In genomic region chr19:56942749-56943148, GRCh38 we compare ENCODE assay signal across 14 cellular contexts.
A peak's percentile ranks its signal among the peaks of the same experiment; 100 is the strongest.
DNase-seq lines count a peak whose midpoint lies in the region; ATAC-seq, FAIRE-seq and TF ChIP-seq lines count a peak whose summit lies in the region.
"Had no signal": no experiment of that assay in that cellular context is flagged by ENCODE, and none has a peak within 500 bp of the region (broad histone marks: within the 10 kb centered on the region; RNA-seq: fewer than 3 reads in every experiment).

No MANE protein-coding gene starts in this region.

- peak overlapping the region; percentile 51; the same call in 1 of the 2 replicates for H4K8ac ChIP-seq in H1 (ENCODE audit: extremely low read depth, insufficient read depth, low read length)

- H3K23me2 ChIP-seq in H1 (ENCODE audit: low read depth, low read length) = no peaks in the 10 kb centered on the region

- H3K4me1 ChIP-seq in H1 (replicated peaks in 1 of 4; ENCODE audit: control insufficient read depth in 3 of 4, insufficient read depth in 4 of 4, low read length in 3 of 4) = no peaks in the 10 kb centered on the region
- no peaks in the 10 kb centered on the region for H3K4me1 ChIP-seq in lower lobe of right lung

- peak; percentile 23 for DNase-seq in activated naive CD4-positive, alpha-beta T cell treated with anti-CD3 and anti-CD28 coated beads, Interleukin-2, amount 50 U/mL, for 16 hours
- no peak for DNase-seq in activated naive CD4-positive, alpha-beta T cell treated with anti-CD3 and anti-CD28 coated beads, Interleukin-2, amount 10 ng/mL, durations not matched to agents 7 days and 5 days
- no peak for DNase-seq in H1 (ENCODE audit: low read depth in 1 of 2, low spot score in 2 of 2)
- peak; percentile 65 for DNase-seq in lower lobe of right lung
- peak; percentile 50 for DNase-seq in ureter (ENCODE audit: low spot score)
- DNase-seq in MV-4-11 (lab: John Stamatoyannopoulos, UW) = no peak
- DNase-seq: activated CD4-positive, alpha-beta memory T cell treated with anti-CD3 and anti-CD28 coated beads for 36 hours; dorsolateral prefrontal cortex; MG63; NCI-H524; SW 1271 had no signal

- peaks cover 44% of the 10 kb centered on the region for H3K9me3 Mint-ChIP-seq in activated naive CD4-positive, alpha-beta T cell treated with anti-CD3 and anti-CD28 coated beads, Interleukin-2, amount 10 ng/mL, durations not matched to agents 7 days and 5 days

- POLR2A ChIA-PET in H1 (lab: Charles Lee; ENCODE audit: partially characterized antibody) = no interaction called here

- H2AFZ ChIP-seq in H1 (ENCODE audit: low read length) = no peak overlapping the region

- no peak overlapping the region for H3K4ac ChIP-seq in H1 (replicated peaks; ENCODE audit: insufficient read length, low read depth, low read length)

- H3K18ac ChIP-seq in H1 (ENCODE audit: extremely low read depth, low read length) = no peak overlapping the region

- H3K9ac ChIP-seq in H1 (replicated peaks in 1 of 4; ENCODE audit: extremely low read depth in 1 of 4, low read depth in 3 of 4, low read length in 3 of 4) = no peak overlapping the region

- intact Hi-C loops in lower lobe of right lung (cut with DNase I) = no loop called here

- H2AK5ac ChIP-seq in H1 (ENCODE audit: low read depth, low read length) = no peak overlapping the region

- H4K91ac ChIP-seq in H1 (replicated peaks; ENCODE audit: insufficient read length, low read length) = no peak overlapping the region

- no peak overlapping the region for H3K4me2 ChIP-seq in H1 (ENCODE audit: insufficient read depth in 1 of 2, low read depth in 2 of 2, low read length in 2 of 2)

- no peak overlapping the region for H3K56ac ChIP-seq in H1 (replicated peaks; ENCODE audit: insufficient read length, low read depth, low read length)

- H3K79me2 ChIP-seq in H1 (ENCODE audit: control insufficient read depth in 1 of 2, insufficient read depth in 2 of 2, low read length in 2 of 2) = no peaks in the 10 kb centered on the region

- H2BK15ac ChIP-seq in H1 (ENCODE audit: low read length) = no peak overlapping the region

- no peak for FAIRE-seq in H1 (lab: Jason Lieb, UNC)

- no peak overlapping the region for H2BK12ac ChIP-seq in H1 (ENCODE audit: low read depth, low read length)

- no peaks in the 10 kb centered on the region for H3K27me3 Mint-ChIP-seq in activated naive CD4-positive, alpha-beta T cell treated with anti-CD3 and anti-CD28 coated beads, Interleukin-2, amount 10 ng/mL, durations not matched to agents 7 days and 5 days

- no peak overlapping the region for H3K27ac Mint-ChIP-seq in activated naive CD4-positive, alpha-beta T cell treated with anti-CD3 and anti-CD28 coated beads, Interleukin-2, amount 10 ng/mL, durations not matched to agents 7 days and 5 days
- H3K27ac Mint-ChIP-seq: activated CD4-positive, alpha-beta memory T cell treated with anti-CD3 and anti-CD28 coated beads for 36 hours; activated naive CD4-positive, alpha-beta T cell treated with anti-CD3 and anti-CD28 coated beads, Interleukin-2, amount 50 U/mL, for 72 hours had no signal

- CTCF ChIA-PET in activated naive CD4-positive, alpha-beta T cell treated with anti-CD3 and anti-CD28 coated beads, Interleukin-2, amount 10 ng/mL, durations not matched to agents 7 days and 5 days (lab: Charles Lee) = no interaction called here
- CTCF ChIA-PET in H1 (lab: Charles Lee; ENCODE audit: partially characterized antibody) = no interaction called here

- H2BK20ac ChIP-seq in H1 (ENCODE audit: low read length) = no peak overlapping the region

- H3K27ac ChIP-seq in H1 (ENCODE audit: low read depth, low read length) = no peak overlapping the region
- H3K27ac ChIP-seq in lower lobe of right lung = no peak overlapping the region
- H3K27ac ChIP-seq: dorsolateral prefrontal cortex had no signal

- TF ChIP-seq EP300 in H1 (IDR thresholded peaks at IDR 0.05; ENCODE audit: borderline replicate concordance in 1 of 2, low read depth in 2 of 2, low read length in 2 of 2) = no peak

- H4K5ac ChIP-seq in H1 (ENCODE audit: insufficient read length, low read depth, low read length) = no peak overlapping the region

- TF ChIP-seq CTCF in H1 (IDR thresholded peaks at IDR 0.05; ENCODE audit: control extremely low read depth in 1 of 3, insufficient read depth in 1 of 3, low read depth in 1 of 3, low read length in 3 of 3) (no peak), lower lobe of right lung (IDR thresholded peaks at IDR 0.05) (no peak)

- H3K36me3 ChIP-seq in H1 (ENCODE audit: control insufficient read depth in 2 of 4, insufficient read depth in 4 of 4, low read length in 3 of 4) = no peaks in the 10 kb centered on the region
- no peaks in the 10 kb centered on the region for H3K36me3 ChIP-seq in lower lobe of right lung
- H3K36me3 ChIP-seq: MG63 had no signal

- no peak for TF ChIP-seq RAD21 in H1 (IDR thresholded peaks at IDR 0.05 in 1 of 2, conservative IDR thresholded peaks at IDR 0.05 in 1 of 2; ENCODE audit: low read depth in 2 of 2, low read length in 2 of 2)

- H2BK5ac ChIP-seq in H1 (ENCODE audit: low read depth, low read length) = no peak overlapping the region

- no peak overlapping the region for H2BK120ac ChIP-seq in H1 (replicated peaks; ENCODE audit: low read depth, low read length)

- 92% methylated on average over 17 of the region's 17 CpGs; no CpG with 5 or more reads in 1 of the 2 experiments for WGBS in H1 (ENCODE audit: extremely low coverage in 1 of 2, insufficient coverage in 1 of 2, insufficient read length in 1 of 2, insufficient replicate concordance in 2 of 2, low coverage in 1 of 2, low lambda C conversion rate in 2 of 2, missing lambda C conversion rate in 1 of 2), 2 experiments

- TF ChIP-seq POLR2A in H1 (IDR thresholded peaks at IDR 0.05; ENCODE audit: control extremely low read depth in 1 of 2, low read depth in 2 of 2, low read length in 2 of 2) = no peak

- no peaks in the 10 kb centered on the region for H3K4me1 Mint-ChIP-seq in activated naive CD4-positive, alpha-beta T cell treated with anti-CD3 and anti-CD28 coated beads, Interleukin-2, amount 10 ng/mL, durations not matched to agents 7 days and 5 days

- ATAC-seq in lower lobe of right lung = peak; percentile 83 to 96
- ATAC-seq in HG03521 (IDR thresholded peaks at IDR 0.05; ENCODE audit: unreplicated experiment) = no peak
- ATAC-seq in GM18520 (IDR thresholded peaks at IDR 0.05; ENCODE audit: unreplicated experiment) = no peak
- ATAC-seq: activated naive CD4-positive, alpha-beta T cell treated with anti-CD3 and anti-CD28 coated beads, Interleukin-2, amount 50 U/mL, for 72 hours had no signal

- H3K9me3 ChIP-seq in H1 (ENCODE audit: insufficient read depth in 2 of 2, low read depth in 1 of 2, low read length in 1 of 2) = peaks cover 56 to 90% of the 10 kb centered on the region in 2 experiments
- peaks cover 6% of the 10 kb centered on the region for H3K9me3 ChIP-seq in lower lobe of right lung
- H3K9me3 ChIP-seq: MG63 had no signal

- no peaks in the 10 kb centered on the region for H4K20me1 ChIP-seq in H1 (replicated peaks in 1 of 2; ENCODE audit: control insufficient read depth in 1 of 2, insufficient read depth in 2 of 2, low read length in 2 of 2)

- no peak overlapping the region for H3K4me3 ChIP-seq in H1 (ENCODE audit: extremely low read depth in 1 of 4, insufficient read depth in 2 of 4, low read depth in 3 of 4, low read length in 4 of 4)
- H3K4me3 ChIP-seq in lower lobe of right lung = no peak overlapping the region
- H3K4me3 ChIP-seq: dorsolateral prefrontal cortex, MG63 had no signal

- H3K27me3 ChIP-seq in H1 (replicated peaks in 1 of 4; ENCODE audit: control insufficient read depth in 3 of 4, extremely low read depth in 1 of 4, insufficient read depth in 3 of 4, low read length in 3 of 4) = no peaks in the 10 kb centered on the region
- no peaks in the 10 kb centered on the region for H3K27me3 ChIP-seq in lower lobe of right lung (ENCODE audit: low read depth)
- H3K27me3 ChIP-seq: MG63 had no signal

- H3K79me1 ChIP-seq in H1 (ENCODE audit: low read depth, low read length) = no peaks in the 10 kb centered on the region

- no peak overlapping the region for H3K14ac ChIP-seq in H1 (ENCODE audit: insufficient read length)

- no peak overlapping the region for H3K23ac ChIP-seq in H1 (ENCODE audit: insufficient read length)

- H3K36me3 Mint-ChIP-seq in activated naive CD4-positive, alpha-beta T cell treated with anti-CD3 and anti-CD28 coated beads, Interleukin-2, amount 10 ng/mL, durations not matched to agents 7 days and 5 days = peaks cover 1% of the 10 kb centered on the region

- H3K4me3 Mint-ChIP-seq in activated naive CD4-positive, alpha-beta T cell treated with anti-CD3 and anti-CD28 coated beads, Interleukin-2, amount 10 ng/mL, durations not matched to agents 7 days and 5 days = no peak overlapping the region
- H3K4me3 Mint-ChIP-seq: activated CD4-positive, alpha-beta memory T cell treated with anti-CD3 and anti-CD28 coated beads for 36 hours had no signal

TF ChIP-seq in H1, 55 proteins besides CTCF, POLR2A, EP300 and RAD21 (continues in another document):
- TF ChIP-seq HDAC2 (IDR thresholded peaks at IDR 0.05; ENCODE audit: borderline replicate concordance in 1 of 2, low read depth in 2 of 2, low read length in 2 of 2) = no peak
- TF ChIP-seq JUND (IDR thresholded peaks at IDR 0.05; ENCODE audit: low read length) = no peak
- TF ChIP-seq POLR2AphosphoS5 (IDR thresholded peaks at IDR 0.05; ENCODE audit: low read depth, low read length) = no peak
- TF ChIP-seq TAF7 (optimal IDR thresholded peaks at IDR 0.05; ENCODE audit: borderline replicate concordance, low read depth, low read length) = no peak
- no peak for TF ChIP-seq ATF2 (IDR thresholded peaks at IDR 0.05; ENCODE audit: low read length)
- no peak for TF ChIP-seq MAFK (IDR thresholded peaks at IDR 0.05; ENCODE audit: low read depth, low read length)
- no peak for TF ChIP-seq RNF2 (IDR thresholded peaks at IDR 0.05; ENCODE audit: borderline replicate concordance, low read depth, low read length, missing control alignments, poor library complexity, severe bottlenecking)
- TF ChIP-seq TEAD4 (IDR thresholded peaks at IDR 0.05; ENCODE audit: low read depth, low read length) = no peak
- no peak for TF ChIP-seq FOSL1 (IDR thresholded peaks at IDR 0.05; ENCODE audit: insufficient read depth, low read depth, low read length)
- TF ChIP-seq TAF1 (IDR thresholded peaks at IDR 0.05; ENCODE audit: low read depth, low read length) = no peak
- no peak for TF ChIP-seq SAP30 (IDR thresholded peaks at IDR 0.05; ENCODE audit: insufficient read depth, insufficient replicate concordance, low read length)

Comparison
In these comparisons a context has a peak if more than half of its experiments do, and no peak if none do; other contexts are left out.
1. DNase-seq: peak in activated naive CD4-positive, alpha-beta T cell treated with anti-CD3 and anti-CD28 coated beads, Interleukin-2, amount 50 U/mL, for 16 hours (single experiment), lower lobe of right lung (single experiment) and ureter (single experiment); none in activated naive CD4-positive, alpha-beta T cell treated with anti-CD3 and anti-CD28 coated beads, Interleukin-2, amount 10 ng/mL, durations not matched to agents 7 days and 5 days (single experiment), H1 (0 of 2) and MV-4-11 (single experiment).
2. ATAC-seq: peak in lower lobe of right lung (2 of 2); none in HG03521 (single experiment) and GM18520 (single experiment).